In genomic region chr7:155166673-155167370, GRCh38 we compare ENCODE assay signal across 10 cellular contexts.
DNase-seq lines count a peak whose midpoint lies in the region; ATAC-seq and TF ChIP-seq lines count a peak whose summit lies in the region.
"Had no signal": no experiment of that assay in that cellular context is flagged by ENCODE, and none has a peak within 500 bp of the region (broad histone marks: within the 10 kb centered on the region; RNA-seq: fewer than 3 reads in every experiment).

No MANE protein-coding gene starts in this region.

- H3K9me3 ChIP-seq in RWPE2 (ENCODE audit: severe bottlenecking) (no peaks in the 10 kb centered on the region), gastroesophageal sphincter (no peaks in the 10 kb centered on the region)
- H3K9me3 ChIP-seq: right atrium auricular region had no signal

- ATAC-seq in RWPE2 (ENCODE audit: low read depth), result peak; percentile 54; the same call in 2 of the 3 replicates
- ATAC-seq in gastroesophageal sphincter, result peak; percentile 86
- no peak for ATAC-seq in HG03439 (IDR thresholded peaks at IDR 0.05; ENCODE audit: unreplicated experiment)

- no peak for TF ChIP-seq POLR2A in gastroesophageal sphincter (IDR thresholded peaks at IDR 0.05)

- no peak for TF ChIP-seq CTCF in RWPE2 (IDR thresholded peaks at IDR 0.05; ENCODE audit: poor library complexity, severe bottlenecking)
- TF ChIP-seq CTCF in gastroesophageal sphincter (IDR thresholded peaks at IDR 0.05), result no peak

- H3K36me3 ChIP-seq in RWPE2 (ENCODE audit: low read depth) (no peaks in the 10 kb centered on the region), gastroesophageal sphincter (no peaks in the 10 kb centered on the region)
- H3K36me3 ChIP-seq: right atrium auricular region had no signal

- DNase-seq in ACHN, result peak; percentile 99
- DNase-seq in HCEC 1CT, result peak; percentile 94
- no peak for DNase-seq in RWPE2 (ENCODE audit: low spot score)
- no peak for DNase-seq in NCI-H2081 treated with DMSO at 0.1 percent for 48 hours (lab: John Stamatoyannopoulos, UW)
- no peak for DNase-seq in effector CD4-positive, alpha-beta T cell
- no peak for DNase-seq in activated CD4-positive, alpha-beta T cell treated with anti-CD3 and anti-CD28 coated beads for 48 hours
- DNase-seq: GDM1 had no signal

- H3K4me1 ChIP-seq in RWPE2 (ENCODE audit: insufficient read depth, poor library complexity, severe bottlenecking) (no peaks in the 10 kb centered on the region), gastroesophageal sphincter (no peaks in the 10 kb centered on the region)
- H3K4me1 ChIP-seq: right atrium auricular region had no signal

- H3K4me3 ChIP-seq in RWPE2 (ENCODE audit: severe bottlenecking), result no peak overlapping the region
- no peak overlapping the region for H3K4me3 ChIP-seq in gastroesophageal sphincter
- H3K4me3 ChIP-seq: right atrium auricular region had no signal

- H3K27ac ChIP-seq in RWPE2 (ENCODE audit: poor library complexity, severe bottlenecking) (no peak overlapping the region), gastroesophageal sphincter (no peak overlapping the region)
- H3K27ac ChIP-seq: right atrium auricular region had no signal

- TF ChIP-seq EP300 in gastroesophageal sphincter (IDR thresholded peaks at IDR 0.05), result no peak

- peaks cover 12% of the 10 kb centered on the region for H3K27me3 ChIP-seq in RWPE2 (ENCODE audit: insufficient read depth, poor library complexity, severe bottlenecking)
- H3K27me3 ChIP-seq in gastroesophageal sphincter, result peaks cover 47% of the 10 kb centered on the region
- H3K27me3 ChIP-seq: right atrium auricular region had no signal

- 48% methylated on average over 12 of the region's 28 CpGs; no CpG with 5 or more reads in 1 of the 2 donors for WGBS in gastroesophageal sphincter (ENCODE audit: low coverage in 1 of 2), 2 donors

- in situ Hi-C loops in ACHN (cut with HindIII; ENCODE audit: low pct_ligation_motif_present, low pct_unique_long_range_greater_than_20kb, low sequenced_read_pairs), result no loop called here

Comparison
In these comparisons a context has a peak if more than half of its experiments do, and no peak if none do; other contexts are left out.
1. DNase-seq: peak in ACHN (single experiment) and HCEC 1CT (single experiment); none in RWPE2 (single experiment), NCI-H2081 treated with DMSO at 0.1 percent for 48 hours (single experiment), effector CD4-positive, alpha-beta T cell (single experiment) and activated CD4-positive, alpha-beta T cell treated with anti-CD3 and anti-CD28 coated beads for 48 hours (single experiment).